In the genomic region with DNA sequence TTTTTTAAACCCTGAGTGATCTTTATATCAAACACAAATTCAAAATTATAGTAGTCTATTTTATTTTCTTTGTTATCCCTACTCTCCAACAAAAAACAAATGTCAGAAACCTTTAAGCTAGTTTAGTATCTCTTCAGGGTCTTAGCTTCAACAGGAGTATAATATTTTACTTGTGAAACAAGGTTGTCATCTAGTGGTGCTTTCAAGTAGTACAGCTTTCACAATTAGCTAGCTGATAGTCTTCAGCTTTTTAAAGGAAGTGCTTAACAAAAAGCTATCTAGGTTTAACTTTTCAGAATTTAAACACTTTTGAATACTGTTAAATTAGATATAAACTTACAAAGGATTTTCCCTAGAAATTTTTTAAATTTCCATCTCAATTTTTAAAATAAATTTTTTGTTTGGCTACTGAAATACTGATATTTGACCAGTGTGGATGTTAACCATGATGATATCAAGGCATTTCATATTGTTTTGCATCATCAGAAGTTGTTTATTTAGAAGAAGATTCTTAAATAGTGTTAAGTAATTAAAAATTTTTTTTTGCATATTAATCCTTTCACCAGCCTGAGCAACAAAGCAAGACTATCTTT, we compare ENCODE assay signal across 8 cellular contexts. TPM values are rescaled to one million over a fixed set of nuclear protein-coding genes. Genes with fewer than 3 reads are reported as not detected.
DNase-seq lines count a peak whose midpoint lies in the region; ATAC-seq and TF ChIP-seq lines count a peak whose summit lies in the region.

No MANE protein-coding gene starts in this region.

- no peaks in the 10 kb centered on the region for H3K36me3 Mint-ChIP-seq in naive thymus-derived CD8-positive, alpha-beta T cell

- BruUV-seq in HCT116 (replicated peaks; lab: Mats Ljungman, UMichigan), result no TSS peak

- TF ChIP-seq CTCF in GM12801 (IDR thresholded peaks at IDR 0.05; ENCODE audit: extremely low read depth, insufficient read length) (peak; percentile 88), HCT116 (IDR thresholded peaks at IDR 0.05 in 2 of 3, conservative IDR thresholded peaks at IDR 0.05 in 1 of 3; ENCODE audit: borderline replicate concordance in 1 of 3, insufficient read depth in 1 of 3, low read depth in 2 of 3, low read length in 2 of 3) (peak; percentile 30 to 92 (median 76); a peak in 5 of 6 replicates), LNCaP clone FGC (IDR thresholded peaks at IDR 0.05; ENCODE audit: control insufficient read depth, extremely low read depth, insufficient read depth) (peak; percentile 75)

- no peak overlapping the region for H3K27ac Mint-ChIP-seq in naive thymus-derived CD8-positive, alpha-beta T cell

- DNase-seq in A172 (ENCODE audit: low spot score) (peak; percentile 58), HCT116 (ENCODE audit: low read depth, low spot score) (peak; percentile 46), LNCaP clone FGC (ENCODE audit: low read depth) (no peak), SIG-M5 (lab: John Stamatoyannopoulos, UW) (peak; percentile 13), mesenteric fat pad (ENCODE audit: low spot score) (no peak)
- peak in 4 of 10 donors; percentile 2 to 63 (median 62) for DNase-seq in naive thymus-derived CD8-positive, alpha-beta T cell

- H3K9me3 Mint-ChIP-seq in naive thymus-derived CD8-positive, alpha-beta T cell, result no peaks in the 10 kb centered on the region

- no peaks in the 10 kb centered on the region for H3K27me3 Mint-ChIP-seq in naive thymus-derived CD8-positive, alpha-beta T cell

- no peaks in the 10 kb centered on the region for H3K4me1 ChIP-seq in HCT116 (ENCODE audit: control insufficient read depth in 1 of 2, insufficient read depth in 2 of 2, low read length in 2 of 2)

- no peaks in the 10 kb centered on the region for H4K20me1 ChIP-seq in HCT116 (ENCODE audit: insufficient read depth)

- H2AFZ ChIP-seq in HCT116 (ENCODE audit: low read depth, low read length, poor library complexity, severe bottlenecking), result no peak overlapping the region

- H3K9me2 ChIP-seq in HCT116 (ENCODE audit: insufficient read depth), result no peaks in the 10 kb centered on the region

- no peak overlapping the region for H3K4me2 ChIP-seq in HCT116 (ENCODE audit: low read length)

- no peak overlapping the region for H3K9ac ChIP-seq in HCT116 (ENCODE audit: low read length)

- H3K4me3 Mint-ChIP-seq in naive thymus-derived CD8-positive, alpha-beta T cell, result no peak overlapping the region

- peak; percentile 79 for ATAC-seq in HCT116
- peak; percentile 61 for ATAC-seq in esophagus mucosa
- ATAC-seq in naive thymus-derived CD8-positive, alpha-beta T cell, result peak; percentile 76 to 79

- no peaks in the 10 kb centered on the region; the same call in 1 of the 2 replicates for H3K79me2 ChIP-seq in HCT116 (ENCODE audit: insufficient read depth, low read length)

- H3K36me3 ChIP-seq in HCT116 (ENCODE audit: control insufficient read depth in 1 of 2, insufficient read depth in 2 of 2, low read length in 2 of 2), result no peaks in the 10 kb centered on the region

- H3K27ac ChIP-seq in HCT116 (ENCODE audit: low read depth, low read length), result no peak overlapping the region

- H3K27me3 ChIP-seq in HCT116 (ENCODE audit: insufficient read depth, low read length), result no peaks in the 10 kb centered on the region

- intact Hi-C loops in HCT116 (cut with micrococcal nuclease), result loop anchor here (1.0 to 5.0 kb wide), 4 partner anchors 524 to 1039 kb away; no protein-coding TSS in a partner anchor

- H3K4me3 ChIP-seq in HCT116 (replicated peaks in 1 of 2; ENCODE audit: low read depth in 1 of 2, low read length in 2 of 2) (no peak overlapping the region), LNCaP clone FGC (ENCODE audit: low read depth, low read length) (no peak overlapping the region)

- CTCF ChIA-PET in HCT116 (lab: Charles Lee), result interaction anchor here (0.6 to 2.8 kb wide), 23 partner anchors 9 to 1039 kb away, joined by 3 to 22 read pairs (median 3); no protein-coding TSS in a partner anchor

- POLR2A ChIA-PET in HCT116 (lab: Charles Lee), result no interaction called here
- POLR2A ChIA-PET in naive thymus-derived CD8-positive, alpha-beta T cell (lab: Charles Lee), result no interaction called here

- peak; percentile 68 for TF ChIP-seq RAD21 in HCT116 (IDR thresholded peaks at IDR 0.05; ENCODE audit: low read depth)

- H3K4me1 Mint-ChIP-seq in naive thymus-derived CD8-positive, alpha-beta T cell, result peaks cover 10 to 30% (median 25%) of the 10 kb centered on the region in 4 donors

- RAD21 ChIA-PET in HCT116 (lab: Charles Lee; ENCODE audit: low non-redundant PET in 1 of 2, low total read pairs in 2 of 2, uncharacterized antibody in 2 of 2, unreplicated experiment in 2 of 2), result interaction anchor here in 1 of 2 experiments (0.9 kb wide), 1 partner anchor 34 kb away, joined by 4 read pairs; a partner anchor contains a TSS

- no peaks in the 10 kb centered on the region for H3K9me3 ChIP-seq in HCT116 (ENCODE audit: control insufficient read depth in 1 of 2, insufficient read depth in 1 of 2, low read depth in 1 of 2, low read length in 2 of 2)

- no peak for TF ChIP-seq POLR2A in HCT116 (IDR thresholded peaks at IDR 0.05; ENCODE audit: borderline replicate concordance, extremely low read depth, insufficient read depth, insufficient read length)

TF ChIP-seq in HCT116, 20 proteins besides CTCF, POLR2A, EP300 and RAD21 (continues in another document):
- TF ChIP-seq TCF7L2 (IDR thresholded peaks at IDR 0.05; ENCODE audit: borderline replicate concordance, extremely low read depth, insufficient read depth, insufficient read length) (no peak), EGR1 (IDR thresholded peaks at IDR 0.05; ENCODE audit: low read depth) (no peak), EZH2 (IDR thresholded peaks at IDR 0.05) (no peak), EZH2phosphoT487 (IDR thresholded peaks at IDR 0.05; ENCODE audit: borderline replicate concordance) (no peak), JUND (IDR thresholded peaks at IDR 0.05) (no peak), FOSL1 (IDR thresholded peaks at IDR 0.05; ENCODE audit: low read depth) (no peak), CEBPB (IDR thresholded peaks at IDR 0.05; ENCODE audit: low read depth) (no peak), ELF1 (IDR thresholded peaks at IDR 0.05; ENCODE audit: borderline replicate concordance, low read depth) (no peak), POLR2AphosphoS5 (IDR thresholded peaks at IDR 0.05; ENCODE audit: low read depth, low read length) (no peak), SP1 (IDR thresholded peaks at IDR 0.05; ENCODE audit: low read depth) (no peak), CBX3 (IDR thresholded peaks at IDR 0.05; ENCODE audit: low read depth) (no peak), ZNF274 (IDR thresholded peaks at IDR 0.05; ENCODE audit: low read depth, low read length) (no peak), ZFX (IDR thresholded peaks at IDR 0.05) (no peak), SRF (IDR thresholded peaks at IDR 0.05; ENCODE audit: low read depth) (no peak)
- TF ChIP-seq, protein P1, sequence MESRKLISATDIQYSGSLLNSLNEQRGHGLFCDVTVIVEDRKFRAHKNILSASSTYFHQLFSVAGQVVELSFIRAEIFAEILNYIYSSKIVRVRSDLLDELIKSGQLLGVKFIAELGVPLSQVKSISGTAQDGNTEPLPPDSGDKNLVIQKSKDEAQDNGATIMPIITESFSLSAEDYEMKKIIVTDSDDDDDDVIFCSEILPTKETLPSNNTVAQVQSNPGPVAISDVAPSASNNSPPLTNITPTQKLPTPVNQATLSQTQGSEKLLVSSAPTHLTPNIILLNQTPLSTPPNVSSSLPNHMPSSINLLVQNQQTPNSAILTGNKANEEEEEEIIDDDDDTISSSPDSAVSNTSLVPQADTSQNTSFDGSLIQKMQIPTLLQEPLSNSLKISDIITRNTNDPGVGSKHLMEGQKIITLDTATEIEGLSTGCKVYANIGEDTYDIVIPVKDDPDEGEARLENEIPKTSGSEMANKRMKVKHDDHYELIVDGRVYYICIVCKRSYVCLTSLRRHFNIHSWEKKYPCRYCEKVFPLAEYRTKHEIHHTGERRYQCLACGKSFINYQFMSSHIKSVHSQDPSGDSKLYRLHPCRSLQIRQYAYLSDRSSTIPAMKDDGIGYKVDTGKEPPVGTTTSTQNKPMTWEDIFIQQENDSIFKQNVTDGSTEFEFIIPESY (IDR thresholded peaks at IDR 0.05; ENCODE audit: extremely low read depth, insufficient replicate concordance, low read length), result no peak
- TF ChIP-seq, protein P2, sequence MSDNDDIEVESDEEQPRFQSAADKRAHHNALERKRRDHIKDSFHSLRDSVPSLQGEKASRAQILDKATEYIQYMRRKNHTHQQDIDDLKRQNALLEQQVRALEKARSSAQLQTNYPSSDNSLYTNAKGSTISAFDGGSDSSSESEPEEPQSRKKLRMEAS (IDR thresholded peaks at IDR 0.05), result no peak
- TF ChIP-seq, protein P3, sequence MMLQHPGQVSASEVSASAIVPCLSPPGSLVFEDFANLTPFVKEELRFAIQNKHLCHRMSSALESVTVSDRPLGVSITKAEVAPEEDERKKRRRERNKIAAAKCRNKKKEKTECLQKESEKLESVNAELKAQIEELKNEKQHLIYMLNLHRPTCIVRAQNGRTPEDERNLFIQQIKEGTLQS (IDR thresholded peaks at IDR 0.05), result no peak

RNA-seq across cellular contexts. Expression of a gene that starts 34.2 kb away (rescaled TPM):
- 10.7 and 15.5 TPM in 2 replicates for total RNA-seq in A172 (2014; rRNA removed; shearing (Covaris generic))
- total RNA-seq in HCT116 (2021; ENCODE audit: unreplicated experiment) (16.9 TPM), esophagus mucosa (19.0 TPM), mesenteric fat pad (23.7 TPM)
- polyA plus RNA-seq in HCT116 (2012), result 4.9 and 6.3 TPM in 2 replicates
- 10 to 100 TPM; 34.5 to 38.2 TPM for total RNA-seq in naive thymus-derived CD8-positive, alpha-beta T cell
- 1 to 10 TPM; 6.8 to 9.1 (median 8.3) TPM for polyA plus RNA-seq in naive thymus-derived CD8-positive, alpha-beta T cell

Comparison
In these comparisons a context has a peak if more than half of its experiments do, and no peak if none do; other contexts are left out.
1. DNase-seq: peak in A172 (single experiment), HCT116 (single experiment) and SIG-M5 (single experiment); none in LNCaP clone FGC (single experiment) and mesenteric fat pad (single experiment).
2. Peak in every context shown above with its lines, with median percentiles within 50 percentile points of each other: CTCF ChIP-seq and ATAC-seq.